Comparison of ENCODE assay signal across 2 cellular contexts in genomic region chr19:44603201-44603945, GRCh38.
A peak's percentile ranks its signal among the peaks of the same experiment; 100 is the strongest.
TF ChIP-seq lines count a peak whose summit lies in the region.

No MANE protein-coding gene starts in this region.

TF ChIP-seq in liver, 16 proteins besides CTCF, POLR2A, EP300 and RAD21:
- TF ChIP-seq GABPA (IDR thresholded peaks at IDR 0.05 in 1 of 2, conservative IDR thresholded peaks at IDR 0.05 in 1 of 2) = no peak
- peak; percentile 48 for TF ChIP-seq NR2F2 (IDR thresholded peaks at IDR 0.05)

TF ChIP-seq in HepG2, 621 proteins besides CTCF, POLR2A, EP300 and RAD21:
- TF ChIP-seq SYNCRIP (IDR thresholded peaks at IDR 0.05; ENCODE audit: insufficient read depth, low read depth, low read length) (no peak), ZNF646 (CRISPR knock-in tag; IDR thresholded peaks at IDR 0.05) (no peak), HIVEP1 (CRISPR knock-in tag; IDR thresholded peaks at IDR 0.05) (no peak), NAIF1 (CRISPR knock-in tag; IDR thresholded peaks at IDR 0.05; ENCODE audit: borderline replicate concordance) (no peak), SIX1 (CRISPR knock-in tag; IDR thresholded peaks at IDR 0.05; ENCODE audit: borderline replicate concordance) (no peak), MAFG (CRISPR knock-in tag; IDR thresholded peaks at IDR 0.05) (no peak)
TF ChIP-seq in HepG2: peak in this region for 0.
